ENCODE assay signal across 15 cellular contexts in the genomic region with DNA sequence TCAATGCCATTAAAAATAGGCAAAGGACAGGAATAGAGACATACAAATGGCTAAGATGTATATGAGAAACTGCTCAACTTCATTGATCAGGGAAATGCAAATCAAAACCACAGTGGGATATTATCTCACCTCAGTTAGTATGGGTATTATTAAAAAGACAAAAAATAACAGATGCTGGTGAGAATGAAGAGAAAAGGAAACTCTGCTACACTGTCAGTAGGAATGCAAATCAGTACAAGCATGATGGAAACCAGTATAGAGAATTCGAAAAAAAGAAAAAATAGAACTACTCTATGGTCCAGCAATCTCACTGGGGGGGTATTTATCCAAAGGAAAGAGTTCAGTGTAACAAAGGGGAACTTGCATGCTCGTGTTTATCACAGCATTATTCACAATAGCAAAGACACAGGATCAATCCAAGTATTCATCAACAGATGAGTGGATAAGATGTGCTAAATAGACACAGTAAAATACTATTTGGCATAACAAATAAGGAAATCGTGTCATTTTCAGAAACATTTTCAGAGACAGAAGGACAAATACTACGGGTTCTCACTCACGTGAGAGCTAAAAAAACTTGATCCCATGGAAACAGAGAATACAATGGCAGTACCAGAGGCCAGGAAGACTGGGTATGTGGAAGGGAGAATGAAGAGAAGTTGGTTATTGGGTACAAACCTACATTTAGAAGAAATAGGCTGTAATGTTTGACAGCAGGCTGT.
DNase-seq lines count a peak whose midpoint lies in the region; ATAC-seq and TF ChIP-seq lines count a peak whose summit lies in the region.
"Had no signal": no experiment of that assay in that cellular context is flagged by ENCODE, and none has a peak within 500 bp of the region (broad histone marks: within the 10 kb centered on the region; RNA-seq: fewer than 3 reads in every experiment).

No MANE protein-coding gene starts in this region.

- H3K9me3 Mint-ChIP-seq in activated CD4-positive, alpha-beta memory T cell treated with anti-CD3 and anti-CD28 coated beads, Interleukin-2, amount 10 ng/mL, durations not matched to agents 7 days and 5 days, result no peaks in the 10 kb centered on the region
- H3K9me3 Mint-ChIP-seq: activated T-helper 2 cell treated with anti-CD3 and anti-CD28 coated beads, Interferon-gamma antibody, Interleukin-2, Interleukin-4, amounts not matched to agents 10 μg/mL and 5 μg/mL and 100 μg/mL, durations not matched to agents 14 hours and 24 hours and 36 hours; WTC11 had no signal

- no peak overlapping the region for H3K27ac Mint-ChIP-seq in activated CD4-positive, alpha-beta memory T cell treated with anti-CD3 and anti-CD28 coated beads, Interleukin-2, amount 10 ng/mL, durations not matched to agents 7 days and 5 days
- H3K27ac Mint-ChIP-seq: activated T-helper 2 cell treated with anti-CD3 and anti-CD28 coated beads, Interferon-gamma antibody, Interleukin-2, Interleukin-4, amounts not matched to agents 10 μg/mL and 5 μg/mL and 100 μg/mL, durations not matched to agents 14 hours and 24 hours and 36 hours; WTC11 had no signal

- H3K4me1 Mint-ChIP-seq in activated CD4-positive, alpha-beta memory T cell treated with anti-CD3 and anti-CD28 coated beads, Interleukin-2, amount 10 ng/mL, durations not matched to agents 7 days and 5 days, result no peaks in the 10 kb centered on the region
- H3K4me1 Mint-ChIP-seq: WTC11 had no signal

- ATAC-seq in GM19372 (IDR thresholded peaks at IDR 0.05; ENCODE audit: low read depth, unreplicated experiment) (peak; percentile 49), HG02678 (IDR thresholded peaks at IDR 0.05; ENCODE audit: unreplicated experiment) (peak; percentile 70), HG03378 (IDR thresholded peaks at IDR 0.05; ENCODE audit: unreplicated experiment) (peak; percentile 72)
- ATAC-seq: esophagus mucosa, K562, WTC11 had no signal

- no peaks in the 10 kb centered on the region for H3K36me3 Mint-ChIP-seq in activated CD4-positive, alpha-beta memory T cell treated with anti-CD3 and anti-CD28 coated beads, Interleukin-2, amount 10 ng/mL, durations not matched to agents 7 days and 5 days (ENCODE audit: low read depth)
- H3K36me3 Mint-ChIP-seq: WTC11 had no signal

- peaks cover 9% of the 10 kb centered on the region for H3K27me3 Mint-ChIP-seq in activated CD4-positive, alpha-beta memory T cell treated with anti-CD3 and anti-CD28 coated beads, Interleukin-2, amount 10 ng/mL, durations not matched to agents 7 days and 5 days

- CTCF ChIA-PET in activated CD4-positive, alpha-beta memory T cell treated with anti-CD3 and anti-CD28 coated beads, Interleukin-2, amount 10 ng/mL, durations not matched to agents 7 days and 5 days (lab: Charles Lee), result no interaction called here

- no peaks in the 10 kb centered on the region for H3K27me3 ChIP-seq in GM06990 (replicated peaks; ENCODE audit: control insufficient read depth, insufficient read depth, low read length)
- H3K27me3 ChIP-seq: uterus had no signal

- POLR2A ChIA-PET in activated CD4-positive, alpha-beta memory T cell treated with anti-CD3 and anti-CD28 coated beads, Interleukin-2, amount 10 ng/mL, durations not matched to agents 7 days and 5 days (lab: Charles Lee), result no interaction called here

- DNase-seq in GM06990 (ENCODE audit: extremely low read depth, insufficient read length) (peak; percentile 70), KG1 (lab: John Stamatoyannopoulos, UW) (no peak)
- DNase-seq in activated CD4-positive, CD25-positive, alpha-beta regulatory T cell treated with anti-CD3 and anti-CD28 coated beads, Interleukin-2, amount 50 U/mL, for 72 hours, result no peak
- no peak for DNase-seq in activated CD4-positive, alpha-beta memory T cell treated with anti-CD3 and anti-CD28 coated beads, Interleukin-2, amount 10 ng/mL, durations not matched to agents 7 days and 5 days
- DNase-seq in activated T-cell treated with anti-CD3 and anti-CD28 coated beads, Interleukin-2, amount 50 U/mL, for 48 hours, result no peak
- DNase-seq: NCI-H2227 treated with DMSO at 0.1 percent for 48 hours, SJCRH30, uterus had no signal

- TF ChIP-seq CTCF in GM06990 (IDR thresholded peaks at IDR 0.05; ENCODE audit: insufficient read depth, low read length, poor library complexity, severe bottlenecking), result no peak

- H3K4me3 ChIP-seq in GM06990 (replicated peaks; ENCODE audit: low read depth, low read length), result no peak overlapping the region
- H3K4me3 ChIP-seq: K562, SJCRH30, uterus had no signal

- peaks cover 1% of the 10 kb centered on the region; the same call in 1 of the 2 replicates for H3K36me3 ChIP-seq in GM06990 (ENCODE audit: control insufficient read depth, insufficient read depth, low read length)
- H3K36me3 ChIP-seq: SJCRH30, uterus had no signal

- H3K4me3 Mint-ChIP-seq in activated CD4-positive, alpha-beta memory T cell treated with anti-CD3 and anti-CD28 coated beads, Interleukin-2, amount 10 ng/mL, durations not matched to agents 7 days and 5 days, result no peak overlapping the region
- H3K4me3 Mint-ChIP-seq: WTC11 had no signal
